ENCODE assay signal across 15 cellular contexts in the genomic region with DNA sequence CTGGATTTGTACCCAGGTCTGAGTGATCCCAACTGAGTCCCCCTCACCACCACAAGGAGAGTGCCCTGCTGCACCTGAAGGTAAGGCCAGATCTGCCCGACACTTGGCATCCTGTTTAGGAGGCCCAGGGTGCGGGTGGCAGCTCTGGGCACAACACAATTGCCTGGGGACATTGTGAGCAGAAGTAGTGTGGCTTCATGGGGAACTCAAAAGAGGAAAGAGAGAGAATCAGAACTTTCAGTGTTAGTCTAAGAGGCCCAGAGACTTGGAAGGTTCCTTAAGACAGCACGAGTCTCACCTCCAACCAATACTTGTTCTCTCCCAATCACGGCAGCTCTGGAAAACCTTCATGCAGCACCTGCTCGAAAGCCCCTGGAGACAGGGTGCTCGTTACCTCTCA.
"Had no signal": no experiment of that assay in that cellular context is flagged by ENCODE, and none has a peak within 500 bp of the region (broad histone marks: within the 10 kb centered on the region; RNA-seq: fewer than 3 reads in every experiment).

No MANE protein-coding gene starts in this region.

- H3K9me3 ChIP-seq: heart left ventricle, right atrium auricular region, suprapubic skin had no signal

- ATAC-seq: activated CD8-positive, alpha-beta memory T cell treated with anti-CD3 and anti-CD28 coated beads, Interleukin-2, amount 10 ng/mL, durations not matched to agents 7 days and 5 days had no signal

- H3K27ac ChIP-seq: epithelial cell of prostate, heart left ventricle, right atrium auricular region, skin epidermis, suprapubic skin, VCaP had no signal

- H3K4me1 ChIP-seq: heart left ventricle, right atrium auricular region, suprapubic skin had no signal

- H3K36me3 ChIP-seq: heart left ventricle, right atrium auricular region, suprapubic skin had no signal

- H3K4me3 ChIP-seq: heart left ventricle, right atrium auricular region, skin epidermis, suprapubic skin had no signal

- H3K27me3 ChIP-seq: heart left ventricle, right atrium auricular region, suprapubic skin had no signal

- DNase-seq: activated CD4-positive, alpha-beta T cell treated with anti-CD3 and anti-CD28 coated beads, Interleukin-2, amount 50 U/mL, for 48 hours; activated CD8-positive, alpha-beta memory T cell treated with anti-CD3 and anti-CD28 coated beads, Interleukin-2, amount 10 ng/mL, durations not matched to agents 7 days and 5 days; activated naive CD4-positive, alpha-beta T cell treated with anti-CD3 and anti-CD28 coated beads, Interleukin-2, amount 10 ng/mL, durations not matched to agents 7 days and 5 days; activated T-cell treated with anti-CD3 and anti-CD28 coated beads, Interleukin-2, amount 50 U/mL, for 1 hour; heart left ventricle; immature natural killer cell; naive B cell; stimulated activated CD4-positive, alpha-beta T cell treated with anti-CD3 and anti-CD28 coated beads, Interleukin-15, amount 100 ng/mL, for 24 hours; stimulated activated CD4-positive, alpha-beta T cell treated with anti-CD3 and anti-CD28 coated beads, Interleukin-4, amount 100 ng/mL, for 1 hour; trophoblast cell had no signal
